9 cellular contexts compared by ENCODE assay signal in the genomic region with DNA sequence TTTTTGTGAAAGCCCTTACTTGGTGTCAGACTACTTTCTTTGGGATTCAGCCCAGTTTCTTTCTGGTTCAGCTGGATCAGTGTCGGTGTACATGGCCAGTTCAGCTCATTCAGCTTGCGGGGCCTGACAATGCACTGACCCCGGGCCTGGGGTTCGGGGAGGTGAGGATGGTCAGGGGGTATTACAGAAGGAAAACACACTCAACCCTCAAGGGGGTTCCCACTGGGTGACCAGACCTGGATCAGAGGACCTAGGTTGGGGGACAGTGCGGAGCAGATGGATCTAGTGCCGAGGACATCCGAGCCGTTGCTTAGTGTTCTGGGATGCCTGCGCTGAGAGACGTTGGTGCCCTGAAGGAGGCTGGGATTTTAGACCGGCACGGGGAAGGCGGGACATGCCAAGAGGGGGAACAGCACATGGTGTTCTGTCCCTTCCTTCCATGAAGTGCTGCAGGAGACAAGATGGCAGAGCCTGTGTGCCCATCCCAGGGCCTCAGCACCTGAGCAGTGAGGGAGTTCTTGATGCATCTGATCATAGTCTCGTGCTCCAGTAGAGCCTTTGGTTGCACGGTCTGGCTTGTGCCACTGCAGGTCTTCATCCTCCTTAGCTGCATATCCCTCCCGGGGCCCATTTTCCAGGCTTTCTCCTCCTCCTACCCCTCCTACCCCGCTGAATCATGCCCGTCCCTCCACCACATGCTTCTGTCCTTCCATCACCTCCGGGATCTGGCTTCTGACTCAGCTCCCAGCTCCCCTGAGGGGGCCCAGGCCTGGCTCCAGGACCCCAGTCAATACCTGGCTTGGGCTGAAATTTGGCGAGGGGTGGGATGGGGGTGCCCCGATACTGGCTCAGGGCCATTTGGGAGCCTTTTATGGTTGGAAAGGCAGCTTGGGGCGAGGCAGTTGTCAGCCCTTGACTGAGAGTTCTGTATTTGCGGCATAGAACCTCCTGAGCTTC. TPM values are rescaled to one million over a fixed set of nuclear protein-coding genes. Genes with fewer than 3 reads are reported as not detected.
DNase-seq lines count a peak whose midpoint lies in the region; ATAC-seq, FAIRE-seq and TF ChIP-seq lines count a peak whose summit lies in the region.
"Had no signal": no experiment of that assay in that cellular context is flagged by ENCODE, and none has a peak within 500 bp of the region (broad histone marks: within the 10 kb centered on the region; RNA-seq: fewer than 3 reads in every experiment).

No MANE protein-coding gene starts in this region.

- TF ChIP-seq POLR2A in K562 (conservative IDR thresholded peaks at IDR 0.05) (no peak), testis (IDR thresholded peaks at IDR 0.05) (no peak)

- 0 out of 4 replicates have a peak overlapping the region, but pooled peaks of 1 of the 2 experiments have one; percentile 17 for H3K9ac ChIP-seq in K562 (ENCODE audit: insufficient read depth in 1 of 2, low read depth in 2 of 2, low read length in 2 of 2)

- no peak overlapping the region for H3K27ac ChIP-seq in K562 (ENCODE audit: extremely low read depth, low read depth, low read length)
- peak overlapping the region; percentile 33 to 38 for H3K27ac ChIP-seq in testis

- peak overlapping the region; percentile 70 for H2AFZ ChIP-seq in K562 (ENCODE audit: low read depth, low read length)

- no peaks in the 10 kb centered on the region for H3K79me2 ChIP-seq in K562 (ENCODE audit: control insufficient read depth, insufficient read depth, low read length)

- BruUV-seq in K562 (replicated peaks; lab: Mats Ljungman, UMichigan) = no TSS peak

- WGBS in K562 (ENCODE audit: insufficient coverage, low coverage, missing lambda C conversion rate) = 26% methylated on average over 9 of the region's 23 CpGs
- 76 to 80% methylated on average over 22 to 23 of the region's 23 CpGs for WGBS in testis, 2 donors

- POLR2A ChIA-PET in K562 (lab: Yijun Ruan, JAX) = interaction anchor here (0.6 kb wide), 1 partner anchor 24 kb away, joined by 3 read pairs; no protein-coding TSS in a partner anchor

- intact Hi-C loops in K562 (cut with micrococcal nuclease) = no loop called here
- intact Hi-C loops in testis (cut with DNase I; ENCODE audit: low total_unique reads) = no loop called here

- H3K9me1 ChIP-seq in K562 (ENCODE audit: control insufficient read depth, insufficient read depth, low read length) = no peaks in the 10 kb centered on the region

- DNase-seq in HK-2 (ENCODE audit: unreplicated experiment) (peak; percentile 92), K562 (ENCODE audit: extremely low read depth in 1 of 4, low spot score in 3 of 4) (peak; percentile 33 to 47 (median 36)), iris pigment epithelial cell (ENCODE audit: low read depth) (peak; percentile 90), testis (no peak)
- DNase-seq: T-helper 17 cell had no signal

- H3K36me3 ChIP-seq in K562 (ENCODE audit: control insufficient read depth, insufficient read depth, low read length) (no peaks in the 10 kb centered on the region), testis (ENCODE audit: low read depth, missing control alignments) (no peaks in the 10 kb centered on the region)

- H3K27me3 ChIP-seq in K562 (ENCODE audit: control insufficient read depth in 2 of 2, insufficient read depth in 2 of 2, low read length in 2 of 2) = no peaks in the 10 kb centered on the region
- no peaks in the 10 kb centered on the region for H3K27me3 ChIP-seq in testis

- no peak for TF ChIP-seq EP300 in K562 (IDR thresholded peaks at IDR 0.05; ENCODE audit: low read length)

- CTCF ChIA-PET in K562 (lab: Yijun Ruan, JAX; ENCODE audit: low intra/inter-chr PET ratio) = no interaction called here

- H3K4me2 ChIP-seq in K562 (ENCODE audit: insufficient read depth, low read length) = peak overlapping the region; percentile 35; the same call in 1 of the 2 replicates

- no peak for TF ChIP-seq CTCF in K562 (IDR thresholded peaks at IDR 0.05 in 2 of 3, conservative IDR thresholded peaks at IDR 0.05 in 1 of 3; ENCODE audit: insufficient read depth in 2 of 3, low read depth in 1 of 3, low read length in 3 of 3)
- TF ChIP-seq CTCF in testis (IDR thresholded peaks at IDR 0.05) = no peak

- H3K9me3 ChIP-seq in K562 (replicated peaks; ENCODE audit: control insufficient read depth, insufficient read depth, low read depth, low read length) (no peaks in the 10 kb centered on the region), testis (no peaks in the 10 kb centered on the region)

- no peaks in the 10 kb centered on the region for H4K20me1 ChIP-seq in K562 (replicated peaks; ENCODE audit: control insufficient read depth, insufficient read depth, low read length)

- no peak for FAIRE-seq in K562 (lab: Jason Lieb, UNC)

- peaks cover 12 to 17% of the 10 kb centered on the region in 2 experiments; a peak in 4 of 5 replicates for H3K4me1 ChIP-seq in K562 (replicated peaks in 1 of 2; ENCODE audit: control insufficient read depth in 2 of 2, insufficient read depth in 2 of 2, low read length in 2 of 2)
- H3K4me1 ChIP-seq in testis = peaks cover 20% of the 10 kb centered on the region

- in situ Hi-C loops in K562 (cut with MboI) = no loop called here

- H3K4me3 ChIP-seq in K562 = no peak overlapping the region
- no peak overlapping the region for H3K4me3 ChIP-seq in testis

- ATAC-seq in K562 (peak; percentile 71), HG03565 (IDR thresholded peaks at IDR 0.05; ENCODE audit: unreplicated experiment) (no peak), GM19395 (IDR thresholded peaks at IDR 0.05; ENCODE audit: unreplicated experiment) (no peak), HG02642 (IDR thresholded peaks at IDR 0.05; ENCODE audit: poor library complexity, unreplicated experiment) (no peak), HG03469 (IDR thresholded peaks at IDR 0.05; ENCODE audit: unreplicated experiment) (no peak)
- ATAC-seq: T-helper 17 cell had no signal

- no peak for TF ChIP-seq RAD21 in K562 (CRISPR knock-in tag; conservative IDR thresholded peaks at IDR 0.05 in 1 of 2, IDR thresholded peaks at IDR 0.05 in 1 of 2)

RNA-seq across cellular contexts. Expression of a gene that starts 18.0 kb away (rescaled TPM):
- 12.1 and 39.1 TPM in 2 replicates for total RNA-seq in K562 (2011; cell fraction: chromatin; rRNA removed; ENCODE audit: low replicate concordance)
- 23.0 and 26.8 TPM in 2 replicates for total RNA-seq in K562 (2011; cell fraction: nucleolus; rRNA removed)
- total RNA-seq in K562 (2011; cell fraction: nucleoplasm; rRNA removed) = 15.2 and 19.2 TPM in 2 replicates
- total RNA-seq in K562 (2014; rRNA removed) = 3.9 and 6.0 TPM in 2 replicates
- 1.3 and 1.5 TPM in 2 replicates for total RNA-seq in K562 (2014; rRNA removed; fragmentation: Illumina TruSeq; extraction: Trizol)
- 3.0 and 3.7 TPM in 2 replicates for total RNA-seq in K562 (2015; rRNA removed; fragmentation: Illumina TruSeq; extraction: Trizol)
- total RNA-seq in K562 (2021) = 6.0 and 8.7 TPM in 2 replicates
- 6.3 and 6.5 TPM in 2 replicates for polyA plus RNA-seq in K562 (2011; rRNA removed)
- 4.6 and 12.1 TPM in 2 replicates for polyA plus RNA-seq in K562 (2011; cell fraction: cytosol; rRNA removed)
- polyA plus RNA-seq in K562 (2011; cell fraction: nucleus; rRNA removed) = 24.5 and 70.3 TPM in 2 replicates
- 9.4 and 12.8 TPM in 2 replicates for polyA plus RNA-seq in K562 (2012)
- polyA plus RNA-seq in K562 (2014; fragmentation: Illumina TruSeq; extraction: Trizol) = 2.4 and 5.5 TPM in 2 replicates
- 1 to 10 TPM in 1 of 2 experiments, under 1 TPM in 1; 0.49 to 1.3 TPM for polyA plus RNA-seq in K562 (2014; fragmentation: Nextera tagmentation; extraction: Ambion mirVana)
- polyA plus RNA-seq in K562 (2014; rRNA removed) = 6.5 and 7.9 TPM in 2 replicates
- 1.5 and 2.0 TPM in 2 replicates for polyA minus RNA-seq in K562 (2011; rRNA and poly(A)+ RNA removed)
- polyA minus RNA-seq in K562 (2011; cell fraction: cytosol; rRNA and poly(A)+ RNA removed) = 3.1 and 4.2 TPM in 2 replicates
- 11.8 and 14.0 TPM in 2 replicates for polyA minus RNA-seq in K562 (2011; cell fraction: nucleus; rRNA and poly(A)+ RNA removed)
- 10 to 100 TPM; 23.0 to 24.3 TPM for total RNA-seq in testis
- 16.0 TPM for polyA plus RNA-seq in testis (ENCODE audit: insufficient read depth, low read depth, low replicate concordance)

RNA-seq across cellular contexts. Expression of a gene that starts 34.5 kb away (rescaled TPM):
- 4.9 and 11.0 TPM in 2 replicates for total RNA-seq in K562 (2011; cell fraction: chromatin; rRNA removed; ENCODE audit: low replicate concordance)
- total RNA-seq in K562 (2011; cell fraction: nucleolus; rRNA removed) = 5.9 and 8.8 TPM in 2 replicates
- 5.4 and 9.5 TPM in 2 replicates for total RNA-seq in K562 (2011; cell fraction: nucleoplasm; rRNA removed)
- total RNA-seq in K562 (2014; rRNA removed) (25.8 and 27.8 TPM in 2 replicates), K562 (2014; rRNA removed; fragmentation: Illumina TruSeq; extraction: Trizol) (12.0 and 18.2 TPM in 2 replicates), K562 (2015; rRNA removed; fragmentation: Illumina TruSeq; extraction: Trizol) (28.3 and 29.1 TPM in 2 replicates), K562 (2021) (17.4 and 21.9 TPM in 2 replicates), testis (10 to 100 TPM; 17.6 to 33.3 TPM)
- polyA plus RNA-seq in K562 (2011; rRNA removed) (17.0 and 58.9 TPM in 2 replicates), K562 (2014; fragmentation: Illumina TruSeq; extraction: Trizol) (32.7 and 35.3 TPM in 2 replicates), K562 (2014; fragmentation: Nextera tagmentation; extraction: Ambion mirVana) (1 to 10 TPM; 2.5 to 4.0 TPM), K562 (2014; rRNA removed) (21.2 and 25.1 TPM in 2 replicates), testis (ENCODE audit: insufficient read depth, low read depth, low replicate concordance) (199 TPM)
- polyA plus RNA-seq in K562 (2011; cell fraction: cytosol; rRNA removed) = 13.4 and 60.3 TPM in 2 replicates
- 5.3 and 28.7 TPM in 2 replicates for polyA plus RNA-seq in K562 (2011; cell fraction: nucleus; rRNA removed)
- 21.4 and 54.5 TPM in 2 replicates for polyA plus RNA-seq in K562 (2012)
- polyA minus RNA-seq in K562 (2011; rRNA and poly(A)+ RNA removed) = 8.9 and 64.7 TPM in 2 replicates
- 5.5 and 26.3 TPM in 2 replicates for polyA minus RNA-seq in K562 (2011; cell fraction: cytosol; rRNA and poly(A)+ RNA removed)
- polyA minus RNA-seq in K562 (2011; cell fraction: nucleus; rRNA and poly(A)+ RNA removed) = 3.0 and 5.9 TPM in 2 replicates
- total RNA-seq: T-helper 17 cell had no signal

RNA-seq across cellular contexts. Expression of a gene that starts 46.1 kb away (rescaled TPM):
- 76.3 and 182 TPM in 2 replicates for total RNA-seq in K562 (2011; cell fraction: chromatin; rRNA removed; ENCODE audit: low replicate concordance)
- total RNA-seq in K562 (2011; cell fraction: nucleolus; rRNA removed) = 113 and 116 TPM in 2 replicates
- 78.7 and 92.4 TPM in 2 replicates for total RNA-seq in K562 (2011; cell fraction: nucleoplasm; rRNA removed)
- total RNA-seq in K562 (2014; rRNA removed) (66.7 and 93.8 TPM in 2 replicates), K562 (2014; rRNA removed; fragmentation: Illumina TruSeq; extraction: Trizol) (38.5 and 47.9 TPM in 2 replicates), K562 (2015; rRNA removed; fragmentation: Illumina TruSeq; extraction: Trizol) (59.6 and 65.4 TPM in 2 replicates), K562 (2021) (69.7 and 71.3 TPM in 2 replicates), testis (10 to 100 TPM; 24.6 to 28.3 TPM)
- polyA plus RNA-seq in K562 (2011; rRNA removed) (101 and 108 TPM in 2 replicates), K562 (2014; fragmentation: Illumina TruSeq; extraction: Trizol) (82.1 and 90.5 TPM in 2 replicates), K562 (2014; fragmentation: Nextera tagmentation; extraction: Ambion mirVana) (10 to 100 TPM in 1 of 2 experiments, 1 to 10 TPM in 1; 7.0 to 24.7 TPM), K562 (2014; rRNA removed) (71.2 and 75.4 TPM in 2 replicates), testis (ENCODE audit: insufficient read depth, low read depth, low replicate concordance) (19.6 TPM)
- polyA plus RNA-seq in K562 (2011; cell fraction: cytosol; rRNA removed) = 152 and 203 TPM in 2 replicates
- polyA plus RNA-seq in K562 (2011; cell fraction: nucleus; rRNA removed) = 219 and 235 TPM in 2 replicates
- 99.0 and 134 TPM in 2 replicates for polyA plus RNA-seq in K562 (2012)
- polyA minus RNA-seq in K562 (2011; rRNA and poly(A)+ RNA removed) = 73.2 and 103 TPM in 2 replicates
- polyA minus RNA-seq in K562 (2011; cell fraction: cytosol; rRNA and poly(A)+ RNA removed) = 47.8 and 64.1 TPM in 2 replicates
- polyA minus RNA-seq in K562 (2011; cell fraction: nucleus; rRNA and poly(A)+ RNA removed) = 38.2 and 59.0 TPM in 2 replicates
